In genomic region chr11:3043315-3043871, GRCh38 we compare ENCODE assay signal across 8 cellular contexts. TPM values are rescaled to one million over a fixed set of nuclear protein-coding genes. Genes with fewer than 3 reads are reported as not detected.
A peak's percentile ranks its signal among the peaks of the same experiment; 100 is the strongest.
DNase-seq lines count a peak whose midpoint lies in the region; ATAC-seq and TF ChIP-seq lines count a peak whose summit lies in the region.

No MANE protein-coding gene starts in this region.

- peaks cover 2% of the 10 kb centered on the region for H3K4me1 Mint-ChIP-seq in activated naive CD8-positive, alpha-beta T cell treated with anti-CD3 and anti-CD28 coated beads for 36 hours
- peaks cover 4% of the 10 kb centered on the region for H3K4me1 Mint-ChIP-seq in activated naive CD8-positive, alpha-beta T cell treated with anti-CD3 and anti-CD28 coated beads, Interleukin-2, amount 50 U/mL, for 24 hours
- peaks cover 3 to 22% (median 13%) of the 10 kb centered on the region in 4 donors for H3K4me1 Mint-ChIP-seq in naive thymus-derived CD8-positive, alpha-beta T cell
- peaks cover 26% of the 10 kb centered on the region for H3K4me1 Mint-ChIP-seq in nephron progenitor cell

- no peak overlapping the region for H3K4me3 ChIP-seq in uterus

- no peak for TF ChIP-seq POLR2A in uterus (IDR thresholded peaks at IDR 0.05)

- no peaks in the 10 kb centered on the region for H3K36me3 ChIP-seq in uterus

- H3K27ac ChIP-seq in uterus, result peak overlapping the region in 1 of 2 donors; percentile 42

- TF ChIP-seq CTCF in uterus (IDR thresholded peaks at IDR 0.05) (no peak), nephron progenitor cell (IDR thresholded peaks at IDR 0.05) (no peak)

- ATAC-seq in activated naive CD8-positive, alpha-beta T cell treated with anti-CD3 and anti-CD28 coated beads, Interleukin-2, amount 50 U/mL, for 24 hours, result no peak
- ATAC-seq in naive thymus-derived CD8-positive, alpha-beta T cell, result no peak

- H3K9me3 Mint-ChIP-seq in activated naive CD8-positive, alpha-beta T cell treated with anti-CD3 and anti-CD28 coated beads for 36 hours, result no peaks in the 10 kb centered on the region
- no peaks in the 10 kb centered on the region for H3K9me3 Mint-ChIP-seq in activated naive CD8-positive, alpha-beta T cell treated with anti-CD3 and anti-CD28 coated beads, Interleukin-2, amount 50 U/mL, for 24 hours
- no peaks in the 10 kb centered on the region for H3K9me3 Mint-ChIP-seq in naive thymus-derived CD8-positive, alpha-beta T cell
- no peaks in the 10 kb centered on the region for H3K9me3 Mint-ChIP-seq in nephron progenitor cell

- H3K4me1 ChIP-seq in uterus, result peaks cover 0 to 5% of the 10 kb centered on the region in 2 donors

- H3K27me3 Mint-ChIP-seq in activated naive CD8-positive, alpha-beta T cell treated with anti-CD3 and anti-CD28 coated beads for 36 hours, result no peaks in the 10 kb centered on the region
- H3K27me3 Mint-ChIP-seq in activated naive CD8-positive, alpha-beta T cell treated with anti-CD3 and anti-CD28 coated beads, Interleukin-2, amount 50 U/mL, for 24 hours, result no peaks in the 10 kb centered on the region
- H3K27me3 Mint-ChIP-seq in naive thymus-derived CD8-positive, alpha-beta T cell, result no peaks in the 10 kb centered on the region
- H3K27me3 Mint-ChIP-seq in nephron progenitor cell (ENCODE audit: low read depth, poor library complexity), result no peaks in the 10 kb centered on the region

- DNase-seq in activated naive CD8-positive, alpha-beta T cell treated with anti-CD3 and anti-CD28 coated beads for 36 hours, result no peak
- DNase-seq in activated naive CD8-positive, alpha-beta T cell treated with anti-CD3 and anti-CD28 coated beads, Interleukin-2, amount 50 U/mL, for 24 hours, result no peak
- DNase-seq in fibroblast of peridontal ligament (ENCODE audit: extremely low read depth) (peak; percentile 41), uterus (peak; percentile 42 to 54), NCI-H82 treated with DMSO at 0.1 percent for 48 hours (lab: John Stamatoyannopoulos, UW; ENCODE audit: unreplicated experiment) (no peak), nephron progenitor cell (no peak), NOMO-1 (lab: John Stamatoyannopoulos, UW; ENCODE audit: unreplicated experiment in 2 of 2) (no peak)
- no peak for DNase-seq in naive thymus-derived CD8-positive, alpha-beta T cell

- H3K9me3 ChIP-seq in uterus, result no peaks in the 10 kb centered on the region

- no peaks in the 10 kb centered on the region for H3K27me3 ChIP-seq in uterus

- H3K27ac Mint-ChIP-seq in activated naive CD8-positive, alpha-beta T cell treated with anti-CD3 and anti-CD28 coated beads for 36 hours, result peak overlapping the region; percentile 38
- no peak overlapping the region for H3K27ac Mint-ChIP-seq in activated naive CD8-positive, alpha-beta T cell treated with anti-CD3 and anti-CD28 coated beads, Interleukin-2, amount 50 U/mL, for 24 hours
- H3K27ac Mint-ChIP-seq in naive thymus-derived CD8-positive, alpha-beta T cell, result peak overlapping the region in 6 of 10 donors; percentile 15 to 76 (median 47)
- no peak overlapping the region for H3K27ac Mint-ChIP-seq in nephron progenitor cell

- H3K4me3 Mint-ChIP-seq in activated naive CD8-positive, alpha-beta T cell treated with anti-CD3 and anti-CD28 coated beads for 36 hours, result no peak overlapping the region
- H3K4me3 Mint-ChIP-seq in activated naive CD8-positive, alpha-beta T cell treated with anti-CD3 and anti-CD28 coated beads, Interleukin-2, amount 50 U/mL, for 24 hours, result no peak overlapping the region
- no peak overlapping the region for H3K4me3 Mint-ChIP-seq in naive thymus-derived CD8-positive, alpha-beta T cell
- H3K4me3 Mint-ChIP-seq in nephron progenitor cell, result no peak overlapping the region

- intact Hi-C loops in uterus (cut with DNase I; ENCODE audit: low total_unique reads), result no loop called here

- H3K36me3 Mint-ChIP-seq in activated naive CD8-positive, alpha-beta T cell treated with anti-CD3 and anti-CD28 coated beads for 36 hours, result peaks cover 14% of the 10 kb centered on the region
- peaks cover 28% of the 10 kb centered on the region for H3K36me3 Mint-ChIP-seq in activated naive CD8-positive, alpha-beta T cell treated with anti-CD3 and anti-CD28 coated beads, Interleukin-2, amount 50 U/mL, for 24 hours (ENCODE audit: low read depth)
- peaks cover 2 to 61% (median 6%) of the 10 kb centered on the region in 3 donors for H3K36me3 Mint-ChIP-seq in naive thymus-derived CD8-positive, alpha-beta T cell
- H3K36me3 Mint-ChIP-seq in nephron progenitor cell (ENCODE audit: low read depth), result peaks cover 20% of the 10 kb centered on the region

- POLR2A ChIA-PET in naive thymus-derived CD8-positive, alpha-beta T cell (lab: Charles Lee), result no interaction called here

RNA-seq across cellular contexts. Expression of gene CARS1, which starts 13.8 kb away (rescaled TPM):
- total RNA-seq in activated naive CD8-positive, alpha-beta T cell treated with anti-CD3 and anti-CD28 coated beads for 36 hours, result 100 to 1,000 TPM in 1 of 2 experiments, 10 to 100 TPM in 1; 96.6 to 101 TPM
- total RNA-seq in naive thymus-derived CD8-positive, alpha-beta T cell, result 100 to 1,000 TPM; 131 TPM
- 10 to 100 TPM; 31.4 to 70.2 (median 60.0) TPM for polyA plus RNA-seq in naive thymus-derived CD8-positive, alpha-beta T cell
- total RNA-seq in uterus, result 10 to 100 TPM; 13.2 to 39.5 (median 27.4) TPM

RNA-seq across cellular contexts. Expression of gene NAP1L4, which starts 51.3 kb away (rescaled TPM):
- 100 to 1,000 TPM; 222 to 226 TPM for total RNA-seq in activated naive CD8-positive, alpha-beta T cell treated with anti-CD3 and anti-CD28 coated beads for 36 hours
- 100 to 1,000 TPM; 455 to 471 TPM for total RNA-seq in naive thymus-derived CD8-positive, alpha-beta T cell
- 100 to 1,000 TPM; 169 to 207 (median 201) TPM for polyA plus RNA-seq in naive thymus-derived CD8-positive, alpha-beta T cell
- total RNA-seq in uterus, result 100 to 1,000 TPM in 3 of 4 donors, 10 to 100 TPM in 1; 96.1 to 183 (median 129) TPM

Comparison
In these comparisons a context has a peak if more than half of its experiments do, and no peak if none do; other contexts are left out.
1. H3K27ac Mint-ChIP-seq: peak in activated naive CD8-positive, alpha-beta T cell treated with anti-CD3 and anti-CD28 coated beads for 36 hours (single experiment) and naive thymus-derived CD8-positive, alpha-beta T cell (6 of 10); none in activated naive CD8-positive, alpha-beta T cell treated with anti-CD3 and anti-CD28 coated beads, Interleukin-2, amount 50 U/mL, for 24 hours (single experiment) and nephron progenitor cell (single experiment).
2. DNase-seq: peak in fibroblast of peridontal ligament (single experiment) and uterus (2 of 2); none in activated naive CD8-positive, alpha-beta T cell treated with anti-CD3 and anti-CD28 coated beads for 36 hours (single experiment), activated naive CD8-positive, alpha-beta T cell treated with anti-CD3 and anti-CD28 coated beads, Interleukin-2, amount 50 U/mL, for 24 hours (single experiment), naive thymus-derived CD8-positive, alpha-beta T cell (0 of 10), NCI-H82 treated with DMSO at 0.1 percent for 48 hours (single experiment), nephron progenitor cell (single experiment) and NOMO-1 (0 of 2).